In the genomic region with DNA sequence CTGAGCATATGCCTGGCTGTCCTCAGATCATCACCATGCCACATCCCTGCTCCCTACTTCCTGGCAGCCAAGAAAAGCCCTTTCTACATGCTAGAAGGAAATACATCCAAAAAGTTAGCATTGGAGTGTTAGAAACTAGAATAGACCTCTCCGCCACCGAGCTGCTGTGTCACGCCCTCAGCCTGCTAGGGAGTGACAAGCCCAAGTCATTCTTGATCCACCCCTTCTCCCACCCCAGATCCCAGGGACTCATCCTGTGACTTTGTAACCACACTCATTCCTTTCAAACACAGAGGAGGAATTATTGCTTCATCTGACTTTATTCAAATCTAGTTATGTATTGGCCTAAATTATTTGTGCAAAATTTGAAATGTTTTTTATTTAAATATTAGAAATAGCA, we compare ENCODE assay signal across 20 cellular contexts. TPM values are rescaled to one million over a fixed set of nuclear protein-coding genes. Genes with fewer than 3 reads are reported as not detected.
DNase-seq lines count a peak whose midpoint lies in the region; ATAC-seq and TF ChIP-seq lines count a peak whose summit lies in the region.
"Had no signal": no experiment of that assay in that cellular context is flagged by ENCODE, and none has a peak within 500 bp of the region (broad histone marks: within the 10 kb centered on the region; RNA-seq: fewer than 3 reads in every experiment).

No MANE protein-coding gene starts in this region.

- H3K27me3 ChIP-seq in CD8-positive, alpha-beta T cell (ENCODE audit: insufficient read depth, low read length): no peaks in the 10 kb centered on the region
- H3K27me3 ChIP-seq in HCT116 (ENCODE audit: insufficient read depth, low read length) (no peaks in the 10 kb centered on the region), endodermal cell (ENCODE audit: control insufficient read depth, insufficient read depth, low read length, poor library complexity, severe bottlenecking) (no peaks in the 10 kb centered on the region), trophoblast cell (ENCODE audit: insufficient read depth, low read length) (no peaks in the 10 kb centered on the region)

- CTCF ChIA-PET in CD8-positive, alpha-beta T cell (lab: Charles Lee): no interaction called here
- CTCF ChIA-PET in HCT116 (lab: Charles Lee): no interaction called here

- H4K12ac ChIP-seq in trophoblast cell (ENCODE audit: low read depth, low read length): peak overlapping the region; percentile 43

- ATAC-seq in CD8-positive, alpha-beta T cell: no peak
- ATAC-seq in HCT116: no peak
- ATAC-seq: SK-N-SH treated with all-trans-retinoic acid at 6 μM for 48 hours had no signal

- H4K8ac ChIP-seq in trophoblast cell (ENCODE audit: low read depth, low read length): no peak overlapping the region

- H3K4me1 Mint-ChIP-seq in CD8-positive, alpha-beta T cell (ENCODE audit: low read depth): no peaks in the 10 kb centered on the region
- H3K4me1 Mint-ChIP-seq in endodermal cell (no peaks in the 10 kb centered on the region), type B pancreatic cell (ENCODE audit: unreplicated experiment) (no peaks in the 10 kb centered on the region)

- H3K9me3 Mint-ChIP-seq in CD8-positive, alpha-beta T cell: no peaks in the 10 kb centered on the region
- H3K9me3 Mint-ChIP-seq in endodermal cell (peaks cover 2% of the 10 kb centered on the region), type B pancreatic cell (no peaks in the 10 kb centered on the region)

- H2BK5ac ChIP-seq in trophoblast cell (ENCODE audit: low read depth, low read length, poor library complexity): no peak overlapping the region

- no peak overlapping the region for H3K4ac ChIP-seq in trophoblast cell (ENCODE audit: low read depth, low read length)

- no peak overlapping the region for H3K4me3 Mint-ChIP-seq in CD8-positive, alpha-beta T cell
- H3K4me3 Mint-ChIP-seq in endodermal cell (no peak overlapping the region), type B pancreatic cell (no peak overlapping the region)

- no peaks in the 10 kb centered on the region for H3K9me3 ChIP-seq in CD8-positive, alpha-beta T cell (ENCODE audit: low read length)
- H3K9me3 ChIP-seq in HCT116 (ENCODE audit: control insufficient read depth in 1 of 2, insufficient read depth in 1 of 2, low read depth in 1 of 2, low read length in 2 of 2) (no peaks in the 10 kb centered on the region), endodermal cell (ENCODE audit: control insufficient read depth, low read length) (no peaks in the 10 kb centered on the region), trophoblast cell (ENCODE audit: insufficient read depth, low read depth, low read length) (no peaks in the 10 kb centered on the region)

- H2BK120ac ChIP-seq in trophoblast cell (ENCODE audit: insufficient read depth, low read length, poor library complexity): no peak overlapping the region

- H3K4me1 ChIP-seq in CD8-positive, alpha-beta T cell (ENCODE audit: insufficient read depth, low read length): no peaks in the 10 kb centered on the region
- H3K4me1 ChIP-seq in HCT116 (ENCODE audit: control insufficient read depth in 1 of 2, insufficient read depth in 2 of 2, low read length in 2 of 2) (no peaks in the 10 kb centered on the region), endodermal cell (ENCODE audit: control insufficient read depth, insufficient read depth, low read length) (no peaks in the 10 kb centered on the region), trophoblast cell (ENCODE audit: control insufficient read depth in 1 of 2, insufficient read depth in 2 of 2, low read length in 2 of 2) (no peaks in the 10 kb centered on the region)

- H3K36me3 Mint-ChIP-seq in CD8-positive, alpha-beta T cell: peaks cover 22% of the 10 kb centered on the region
- H3K36me3 Mint-ChIP-seq in endodermal cell (ENCODE audit: low read depth) (peaks cover 10% of the 10 kb centered on the region), type B pancreatic cell (peaks cover 16% of the 10 kb centered on the region)

- no peak overlapping the region for H3K27ac ChIP-seq in CD8-positive, alpha-beta T cell (ENCODE audit: low read depth, low read length)
- H3K27ac ChIP-seq in HCT116 (ENCODE audit: low read depth, low read length) (no peak overlapping the region), endodermal cell (ENCODE audit: low read depth, low read length) (no peak overlapping the region), trophoblast cell (ENCODE audit: low read depth, low read length) (no peak overlapping the region)
- H3K27ac ChIP-seq: C4-2B, GM23248 had no signal

- no peak overlapping the region for H4K91ac ChIP-seq in trophoblast cell (ENCODE audit: low read depth, low read length)

- no peaks in the 10 kb centered on the region for H3K36me3 ChIP-seq in CD8-positive, alpha-beta T cell (ENCODE audit: insufficient read depth, low read length)
- H3K36me3 ChIP-seq in HCT116 (ENCODE audit: control insufficient read depth in 1 of 2, insufficient read depth in 2 of 2, low read length in 2 of 2) (peaks cover 0 to 4% of the 10 kb centered on the region in 2 experiments; a peak in 1 of 4 replicates), endodermal cell (ENCODE audit: control insufficient read depth, insufficient read depth, low read length) (peaks cover 3% of the 10 kb centered on the region), trophoblast cell (ENCODE audit: control insufficient read depth in 1 of 2, insufficient read depth in 2 of 2, low read length in 2 of 2) (peaks cover 8 to 10% of the 10 kb centered on the region in 2 experiments)

- POLR2A ChIA-PET in CD8-positive, alpha-beta T cell (lab: Charles Lee): no interaction called here
- POLR2A ChIA-PET in HCT116 (lab: Charles Lee): no interaction called here

- H3K14ac ChIP-seq in trophoblast cell (ENCODE audit: low read length): no peak overlapping the region

- TSS peak; percentile 53 for BruUV-seq in HCT116 (replicated peaks; lab: Mats Ljungman, UMichigan)

- no peaks in the 10 kb centered on the region for H3K27me3 Mint-ChIP-seq in CD8-positive, alpha-beta T cell (ENCODE audit: low read depth)
- H3K27me3 Mint-ChIP-seq in endodermal cell (ENCODE audit: insufficient read depth) (no peaks in the 10 kb centered on the region), type B pancreatic cell (no peaks in the 10 kb centered on the region)

- H2AK5ac ChIP-seq in trophoblast cell (ENCODE audit: low read length): no peak overlapping the region

- H3K4me3 ChIP-seq in CD8-positive, alpha-beta T cell (ENCODE audit: low read depth, low read length): no peak overlapping the region
- H3K4me3 ChIP-seq in HCT116 (replicated peaks in 1 of 2; ENCODE audit: low read depth in 1 of 2, low read length in 2 of 2): no peak overlapping the region
- H3K4me3 ChIP-seq in endodermal cell (ENCODE audit: low read length): no peak overlapping the region
- H3K4me3 ChIP-seq in trophoblast cell (ENCODE audit: low read depth, low read length): no peak overlapping the region
- H3K4me3 ChIP-seq: GM23248 had no signal

- no peak for TF ChIP-seq CTCF in CD8-positive, alpha-beta T cell (IDR thresholded peaks at IDR 0.05)
- no peak for TF ChIP-seq CTCF in HCT116 (IDR thresholded peaks at IDR 0.05 in 2 of 3, conservative IDR thresholded peaks at IDR 0.05 in 1 of 3; ENCODE audit: borderline replicate concordance in 1 of 3, insufficient read depth in 1 of 3, low read depth in 2 of 3, low read length in 2 of 3)
- no peak for TF ChIP-seq CTCF in endodermal cell (conservative IDR thresholded peaks at IDR 0.05)
- no peak for TF ChIP-seq CTCF in type B pancreatic cell (conservative IDR thresholded peaks at IDR 0.05)

- H3K23ac ChIP-seq in trophoblast cell (ENCODE audit: low read length): no peak overlapping the region

- TF ChIP-seq RAD21 in HCT116 (IDR thresholded peaks at IDR 0.05; ENCODE audit: low read depth): no peak

- H3K18ac ChIP-seq in trophoblast cell (ENCODE audit: low read length): no peak overlapping the region

- 90 to 97% methylated on average over 3 of the region's 3 CpGs for WGBS in endodermal cell (ENCODE audit: insufficient coverage in 1 of 2, insufficient read length in 1 of 2), 2 experiments
- no CpG with 5 or more reads among the region's 3 CpGs for WGBS in trophoblast cell (ENCODE audit: extremely low coverage, insufficient coverage, insufficient read length)

- no peak overlapping the region for H2AFZ ChIP-seq in HCT116 (ENCODE audit: low read depth, low read length, poor library complexity, severe bottlenecking)
- no peak overlapping the region for H2AFZ ChIP-seq in trophoblast cell (ENCODE audit: insufficient read depth, low read length, poor library complexity)
- H2AFZ ChIP-seq: GM23248 had no signal

- RAD21 ChIA-PET in HCT116 (lab: Charles Lee; ENCODE audit: low non-redundant PET in 1 of 2, low total read pairs in 2 of 2, uncharacterized antibody in 2 of 2, unreplicated experiment in 2 of 2): no interaction called here

- intact Hi-C loops in CD8-positive, alpha-beta T cell (cut with DNase I, micrococcal nuclease): no loop called here
- intact Hi-C loops in HCT116 (cut with micrococcal nuclease): no loop called here

- H3K9ac ChIP-seq in HCT116 (ENCODE audit: low read length) (no peak overlapping the region), endodermal cell (ENCODE audit: extremely low read depth, low read length, poor library complexity, severe bottlenecking) (no peak overlapping the region), trophoblast cell (ENCODE audit: low read length) (no peak overlapping the region)
- H3K9ac ChIP-seq: GM23248 had no signal

- no peaks in the 10 kb centered on the region for H3K79me2 ChIP-seq in HCT116 (ENCODE audit: insufficient read depth, low read length)
- no peaks in the 10 kb centered on the region for H3K79me2 ChIP-seq in trophoblast cell (ENCODE audit: control insufficient read depth, insufficient read depth, low read length, poor library complexity)

- no peak for TF ChIP-seq POLR2A in HCT116 (IDR thresholded peaks at IDR 0.05; ENCODE audit: borderline replicate concordance, extremely low read depth, insufficient read depth, insufficient read length)

- no peak for DNase-seq in CD8-positive, alpha-beta T cell
- DNase-seq in HCT116 (ENCODE audit: low read depth, low spot score) (no peak), endodermal cell (no peak), trophoblast cell (no peak), T-helper 2 cell (no peak), type B pancreatic cell (ENCODE audit: extremely low spot score, unreplicated experiment) (no peak), NCI-H2196 treated with DMSO at 0.1 percent for 48 hours (lab: John Stamatoyannopoulos, UW; ENCODE audit: unreplicated experiment) (no peak)
- DNase-seq: AML-193, DMS 273 treated with DMSO at 0.1 percent for 48 hours, GDM1, GM23248, NCI-H1105, NCI-H2081 treated with DMSO at 0.1 percent for 48 hours, NCI-H510A treated with DMSO at 0.1 percent for 48 hours, NCI-H774, OCI-M1, RPMI8226, SIG-M5 had no signal

- H2BK12ac ChIP-seq in trophoblast cell (ENCODE audit: low read length): no peak overlapping the region

- no peaks in the 10 kb centered on the region for H3K79me1 ChIP-seq in trophoblast cell (ENCODE audit: low read length)

- no peak overlapping the region for H3K4me2 ChIP-seq in HCT116 (ENCODE audit: low read length)
- H3K4me2 ChIP-seq in trophoblast cell (ENCODE audit: low read length): no peak overlapping the region

- H3K27ac Mint-ChIP-seq in CD8-positive, alpha-beta T cell: peak overlapping the region; percentile 37
- H3K27ac Mint-ChIP-seq in endodermal cell (peak overlapping the region; percentile 14), type B pancreatic cell (no peak overlapping the region)

- H4K20me1 ChIP-seq in HCT116 (ENCODE audit: insufficient read depth): no peaks in the 10 kb centered on the region

- H3K9me2 ChIP-seq in HCT116 (ENCODE audit: insufficient read depth): no peaks in the 10 kb centered on the region

RNA-seq across cellular contexts. Expression of a gene that starts 45.3 kb away (rescaled TPM):
- total RNA-seq in CD8-positive, alpha-beta T cell: 100 to 1,000 TPM; 176 TPM
- 184 TPM for total RNA-seq in HCT116 (2021; ENCODE audit: unreplicated experiment)
- 131 and 182 TPM in 2 replicates for polyA plus RNA-seq in HCT116 (2012)
- 100 to 1,000 TPM; 135 to 136 TPM for total RNA-seq in endodermal cell
- polyA plus RNA-seq in endodermal cell (2013, experiment 1 of 2): 164 TPM
- 145 TPM for polyA plus RNA-seq in endodermal cell (2013, experiment 2 of 2)
- polyA plus RNA-seq in trophoblast cell (2013): 173 and 176 TPM in 2 replicates
- total RNA-seq in type B pancreatic cell (ENCODE audit: low replicate concordance): 118 and 155 TPM in 2 replicates

RNA-seq across cellular contexts. Expression of a gene that starts 46.6 kb away (rescaled TPM):
- total RNA-seq in CD8-positive, alpha-beta T cell: 1 to 10 TPM; 3.0 to 3.5 TPM
- total RNA-seq in HCT116 (2021; ENCODE audit: unreplicated experiment) (12.1 TPM), endodermal cell (10 to 100 TPM; 13.9 to 15.6 TPM), type B pancreatic cell (ENCODE audit: low replicate concordance) (12.0 and 18.7 TPM in 2 replicates)
- 6.9 and 8.4 TPM in 2 replicates for polyA plus RNA-seq in HCT116 (2012)
- polyA plus RNA-seq in endodermal cell (2013, experiment 1 of 2): 7.7 TPM
- 7.8 TPM for polyA plus RNA-seq in endodermal cell (2013, experiment 2 of 2)
- 7.8 and 7.9 TPM in 2 replicates for polyA plus RNA-seq in trophoblast cell (2013)
